Comparison of ENCODE assay signal across 26 cellular contexts in genomic region chr4:38781854-38782261, GRCh38. TPM values are rescaled to one million over a fixed set of nuclear protein-coding genes. Genes with fewer than 3 reads are reported as not detected.
DNase-seq lines count a peak whose midpoint lies in the region; ATAC-seq, FAIRE-seq and TF ChIP-seq lines count a peak whose summit lies in the region.
"Had no signal": no experiment of that assay in that cellular context is flagged by ENCODE, and none has a peak within 500 bp of the region (broad histone marks: within the 10 kb centered on the region; RNA-seq: fewer than 3 reads in every experiment).

No MANE protein-coding gene starts in this region.

- TF ChIP-seq CTCF in pancreas (IDR thresholded peaks at IDR 0.05): no peak

- WGBS in pancreas, 2 donors: 91 to 96% methylated on average over 4 of the region's 4 CpGs

- H3K4me1 ChIP-seq in mononuclear cell (ENCODE audit: insufficient read depth, low read length) (peaks cover 36% of the 10 kb centered on the region), pancreas (no peaks in the 10 kb centered on the region)
- H3K4me1 ChIP-seq: HAP-1, SJCRH30, tibial artery had no signal

- intact Hi-C loops in pancreas (cut with DNase I): no loop called here

- H3K27ac ChIP-seq in pancreas: no peak overlapping the region
- H3K27ac ChIP-seq: SJCRH30, tibial artery had no signal

- no peak for FAIRE-seq in pancreas (lab: Jason Lieb, UNC)
- FAIRE-seq: HepG2, small intestine had no signal

- H3K4me3 ChIP-seq in mononuclear cell (ENCODE audit: low read length) (peak overlapping the region; percentile 39), pancreas (no peak overlapping the region)
- H3K4me3 ChIP-seq: HAP-1, SJCRH30, tibial artery had no signal

- no peaks in the 10 kb centered on the region for H3K9me3 ChIP-seq in mononuclear cell (ENCODE audit: low read depth, low read length)
- H3K9me3 ChIP-seq in pancreas: no peaks in the 10 kb centered on the region
- H3K9me3 ChIP-seq: HAP-1, SJCRH30, tibial artery had no signal

- H3K36me3 ChIP-seq in pancreas: no peaks in the 10 kb centered on the region
- H3K36me3 ChIP-seq: HAP-1, SJCRH30, tibial artery had no signal

- DNase-seq in NCI-H2029 (lab: John Stamatoyannopoulos, UW) (no peak), pancreas (no peak), SW 1271 (lab: John Stamatoyannopoulos, UW) (no peak), NCI-H446 (lab: John Stamatoyannopoulos, UW) (no peak)
- DNase-seq: activated CD4-positive, alpha-beta T cell treated with anti-CD3 and anti-CD28 coated beads for 36 hours; activated CD8-positive, alpha-beta memory T cell treated with anti-CD3 and anti-CD28 coated beads, Interleukin-2, amount 50 U/mL, for 4 hours; activated gamma-delta T cell treated with Interleukin-2 at 50 U/mL for 16 hours; anterior cingulate cortex; cerebellar nuclear complex; effector memory CD4-positive, alpha-beta T cell; head of caudate nucleus; MM.1S; naive thymus-derived CD4-positive, alpha-beta T cell; NCI-H187; NCI-H524; posterior cingulate gyrus; SJCRH30; small intestine; tibial artery had no signal

- ATAC-seq in GM18498 (IDR thresholded peaks at IDR 0.05; ENCODE audit: unreplicated experiment) (peak; percentile 35), GM21515 (IDR thresholded peaks at IDR 0.05; ENCODE audit: unreplicated experiment) (peak; percentile 40), HG03354 (IDR thresholded peaks at IDR 0.05; ENCODE audit: poor library complexity, severe bottlenecking, unreplicated experiment) (peak; percentile 36), pancreas (no peak)
- ATAC-seq: activated CD4-positive, alpha-beta T cell treated with anti-CD3 and anti-CD28 coated beads for 36 hours; HepG2; naive thymus-derived CD4-positive, alpha-beta T cell had no signal

- H3K27me3 ChIP-seq in mononuclear cell (ENCODE audit: insufficient read depth, low read length) (no peaks in the 10 kb centered on the region), pancreas (no peaks in the 10 kb centered on the region)
- H3K27me3 ChIP-seq: SJCRH30, tibial artery had no signal

RNA-seq across cellular contexts. Expression of gene TLR10, which starts 0.9 kb away (rescaled TPM):
- 2.5 TPM for total RNA-seq in mononuclear cell
- total RNA-seq in pancreas: 1 to 10 TPM in 1 of 6 donors, under 1 TPM in 4, not detected in 1; 0.04 to 1.2 (median 0.20) TPM
- polyA plus RNA-seq in pancreas: under 1 TPM; 0.08 to 0.12 TPM
- total RNA-seq: activated CD4-positive, alpha-beta T cell treated with anti-CD3 and anti-CD28 coated beads for 36 hours; HepG2; lung microvascular endothelial cell; SJCRH30 had no signal
- polyA plus RNA-seq: HepG2 had no signal

RNA-seq across cellular contexts. Expression of gene TLR1, which starts 22.7 kb away (rescaled TPM):
- total RNA-seq in mononuclear cell: 71.5 TPM
- total RNA-seq in pancreas: 10 to 100 TPM in 2 of 6 donors, 1 to 10 TPM in 4; 3.7 to 25.3 (median 7.4) TPM
- polyA plus RNA-seq in pancreas: 1 to 10 TPM; 1.3 to 1.4 TPM

Comparison
In these comparisons a context has a peak if more than half of its experiments do, and no peak if none do; other contexts are left out.
1. ATAC-seq: peak in GM18498 (single experiment), GM21515 (single experiment) and HG03354 (single experiment); none in pancreas (0 of 4).